ENCODE assay signal across 8 cellular contexts in the genomic region with DNA sequence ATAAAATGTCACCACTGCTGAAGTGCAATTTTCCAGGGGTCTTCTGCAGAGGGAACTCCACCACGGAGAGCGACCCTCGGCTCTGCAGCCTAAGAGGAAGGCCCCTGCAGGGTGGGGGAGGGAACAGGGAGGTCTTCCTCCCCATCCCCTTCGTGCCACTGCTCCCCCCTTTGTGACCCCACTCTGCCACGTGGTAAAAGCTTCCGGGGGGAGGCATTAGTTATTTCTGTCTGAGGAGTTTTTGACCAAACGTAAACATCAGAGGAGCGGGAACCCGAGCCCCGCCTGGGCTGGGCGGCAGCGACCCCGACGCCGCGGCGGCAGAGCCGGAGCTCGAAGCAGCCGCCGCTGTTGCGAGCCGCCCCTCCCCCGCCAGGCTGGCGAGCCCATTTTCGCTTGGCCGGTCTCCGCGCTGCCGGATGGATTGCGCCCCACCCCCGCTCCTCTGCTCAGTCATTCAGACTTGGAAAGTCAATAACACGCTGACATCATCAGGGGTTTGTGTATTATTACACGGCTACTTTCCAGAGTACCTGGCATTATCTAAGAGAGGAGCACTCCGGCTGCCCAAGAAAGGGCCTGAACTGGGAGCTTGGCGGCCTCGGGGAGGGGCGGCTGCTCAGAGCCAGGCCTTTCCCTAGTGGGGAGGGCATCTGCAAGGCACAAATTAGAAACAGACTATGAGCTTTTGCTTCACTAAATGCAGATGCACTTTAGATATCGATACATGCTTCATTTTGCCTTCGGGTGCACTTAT.
DNase-seq lines count a peak whose midpoint lies in the region; ATAC-seq and TF ChIP-seq lines count a peak whose summit lies in the region.

No MANE protein-coding gene starts in this region.

- ATAC-seq in GM18499 (IDR thresholded peaks at IDR 0.05; ENCODE audit: insufficient read depth, unreplicated experiment), result peak; percentile 53
- ATAC-seq in HG02943 (IDR thresholded peaks at IDR 0.05; ENCODE audit: low read depth, unreplicated experiment), result peak; percentile 72
- ATAC-seq in right cardiac atrium, result peak; percentile 90 to 94

- no peaks in the 10 kb centered on the region for H3K36me3 ChIP-seq in ascending aorta
- H3K36me3 ChIP-seq in vagina, result no peaks in the 10 kb centered on the region

- no peaks in the 10 kb centered on the region for H3K9me3 ChIP-seq in ascending aorta
- no peaks in the 10 kb centered on the region for H3K9me3 ChIP-seq in right cardiac atrium (ENCODE audit: control insufficient read depth, low read length)
- no peaks in the 10 kb centered on the region for H3K9me3 ChIP-seq in vagina

- H3K4me1 ChIP-seq in ascending aorta, result peaks cover 20 to 49% of the 10 kb centered on the region in 2 donors
- peaks cover 17% of the 10 kb centered on the region for H3K4me1 ChIP-seq in right cardiac atrium (ENCODE audit: control insufficient read depth, insufficient read depth, low read length)
- H3K4me1 ChIP-seq in vagina, result peaks cover 61% of the 10 kb centered on the region

- peak overlapping the region; percentile 29 to 59 for H3K4me3 ChIP-seq in ascending aorta
- H3K4me3 ChIP-seq in right cardiac atrium (ENCODE audit: low read length), result peak overlapping the region; percentile 26
- H3K4me3 ChIP-seq in vagina, result peak overlapping the region; percentile 23 to 34

- intact Hi-C loops in ascending aorta (cut with DNase I) (loop anchor here (1.0 to 10.0 kb wide), 10 partner anchors 65 to 1028 kb away; a partner anchor contains a TSS), right cardiac atrium (cut with DNase I) (loop anchor here (1.0 to 10.0 kb wide), 8 partner anchors 65 to 309 kb away; a partner anchor contains a TSS), vagina (cut with DNase I) (loop anchor here (1.0 kb wide), 1 partner anchor 163 kb away; no protein-coding TSS in a partner anchor)

- H3K27ac ChIP-seq in ascending aorta (peak overlapping the region; percentile 88 to 90), right cardiac atrium (ENCODE audit: low read length) (peak overlapping the region; percentile 91), vagina (peak overlapping the region; percentile 86)

- DNase-seq in NCI-H187 (lab: John Stamatoyannopoulos, UW), result peak; percentile 82 to 94
- peak; percentile 92 to 97 (median 94) for DNase-seq in T-helper 2 cell
- peak; percentile 79 to 97 for DNase-seq in ascending aorta (ENCODE audit: low spot score in 2 of 2)
- DNase-seq in right cardiac atrium, result peak; percentile 94 to 98 (median 98)
- DNase-seq in putamen (ENCODE audit: low spot score), result peak; percentile 96
- peak in 1 of 2 donors; percentile 96 for DNase-seq in vagina (ENCODE audit: extremely low spot score in 2 of 2)

- TF ChIP-seq POLR2A in vagina (IDR thresholded peaks at IDR 0.05), result peak in 1 of 2 donors; percentile 36

- under 1% methylated on average over 40 of the region's 40 CpGs for WGBS in right cardiac atrium

- H3K27me3 ChIP-seq in ascending aorta (no peaks in the 10 kb centered on the region), right cardiac atrium (ENCODE audit: control insufficient read depth, insufficient read depth) (no peaks in the 10 kb centered on the region), vagina (no peaks in the 10 kb centered on the region)

- TF ChIP-seq CTCF in ascending aorta (IDR thresholded peaks at IDR 0.05) (no peak), vagina (IDR thresholded peaks at IDR 0.05) (no peak)
